In genomic region chr10:71753091-71753959, GRCh38 we compare ENCODE assay signal across 1 cellular context.
TF ChIP-seq lines count a peak whose summit lies in the region.

No MANE protein-coding gene starts in this region.

TF ChIP-seq in liver, 16 proteins besides CTCF, POLR2A, EP300 and RAD21:
- TF ChIP-seq REST (IDR thresholded peaks at IDR 0.05) = peak; percentile 46
- TF ChIP-seq SP1 (IDR thresholded peaks at IDR 0.05) = peak; percentile 21
- no peak for TF ChIP-seq FOXA2 (IDR thresholded peaks at IDR 0.05)
